In genomic region chr2:216108310-216108966, GRCh38 we compare ENCODE assay signal across 8 cellular contexts. TPM values are rescaled to one million over a fixed set of nuclear protein-coding genes. Genes with fewer than 3 reads are reported as not detected.
DNase-seq lines count a peak whose midpoint lies in the region; ATAC-seq and TF ChIP-seq lines count a peak whose summit lies in the region.

No MANE protein-coding gene starts in this region.

- H3K9me3 ChIP-seq in CD8-positive, alpha-beta memory T cell (ENCODE audit: low read length): no peaks in the 10 kb centered on the region
- H3K9me3 ChIP-seq in neural progenitor cell (ENCODE audit: low read depth): no peaks in the 10 kb centered on the region

- peaks cover 0 to 6% of the 10 kb centered on the region in 2 donors for H3K27me3 Mint-ChIP-seq in CD8-positive, alpha-beta memory T cell
- peaks cover 5% of the 10 kb centered on the region for H3K27me3 Mint-ChIP-seq in neural progenitor cell (ENCODE audit: insufficient read depth, low read depth)

- H3K4me2 ChIP-seq in neural progenitor cell: peak overlapping the region; percentile 75

- peaks cover 51% of the 10 kb centered on the region for H3F3A ChIP-seq in neural progenitor cell (ENCODE audit: low read depth)

- peak overlapping the region; percentile 48 for H2AFZ ChIP-seq in neural progenitor cell (replicated peaks)

- peaks cover 32% of the 10 kb centered on the region for H4K20me1 ChIP-seq in neural progenitor cell (ENCODE audit: low read depth)

- H3K27ac ChIP-seq in CD8-positive, alpha-beta memory T cell (ENCODE audit: low read depth, low read length): peak overlapping the region; percentile 4
- H3K27ac ChIP-seq in dorsolateral prefrontal cortex (peak overlapping the region in 53 of 59 donors; percentile 18 to 96 (median 83)), neural progenitor cell (peak overlapping the region; percentile 88)

- H3K9me3 Mint-ChIP-seq in CD8-positive, alpha-beta memory T cell: no peaks in the 10 kb centered on the region
- H3K9me3 Mint-ChIP-seq in neural progenitor cell: no peaks in the 10 kb centered on the region

- intact Hi-C loops in dorsolateral prefrontal cortex (cut with DNase I) (loop anchor here in 1 of 2 donors (5.0 kb wide), 1 partner anchor 389 kb away; the partner anchor contains the start of gene RPL37A), left colon (cut with DNase I, micrococcal nuclease) (no loop called here)

- no peaks in the 10 kb centered on the region for H3K27me3 ChIP-seq in CD8-positive, alpha-beta memory T cell (ENCODE audit: insufficient read depth, low read length, poor library complexity, severe bottlenecking)
- H3K27me3 ChIP-seq in dorsolateral prefrontal cortex (no peaks in the 10 kb centered on the region), neural progenitor cell (no peaks in the 10 kb centered on the region)

- no peak for TF ChIP-seq CTCF in dorsolateral prefrontal cortex (IDR thresholded peaks at IDR 0.05 in 54 of 56, conservative IDR thresholded peaks at IDR 0.05 in 2 of 56; ENCODE audit: low read depth in 1 of 56, partially characterized antibody in 56 of 56)
- TF ChIP-seq CTCF in neural progenitor cell (IDR thresholded peaks at IDR 0.05): no peak

- peaks cover 29% of the 10 kb centered on the region for H3K36me3 ChIP-seq in CD8-positive, alpha-beta memory T cell (ENCODE audit: insufficient read depth, low read length)
- peaks cover 24% of the 10 kb centered on the region for H3K36me3 ChIP-seq in neural progenitor cell

- H3K4me3 Mint-ChIP-seq in CD8-positive, alpha-beta memory T cell: peak overlapping the region; percentile 98 to 100 (median 100)
- peak overlapping the region; percentile 99 for H3K4me3 Mint-ChIP-seq in neural progenitor cell

- H3K27ac Mint-ChIP-seq in CD8-positive, alpha-beta memory T cell: peak overlapping the region; percentile 98 to 100 (median 100)
- peak overlapping the region; percentile 98 for H3K27ac Mint-ChIP-seq in neural progenitor cell

- POLR2A ChIA-PET in CD8-positive, alpha-beta memory T cell (lab: Charles Lee): interaction anchor here (0.6 to 3.8 kb wide), 4 partner anchors 27 to 92 kb away, joined by 3 to 21 read pairs (median 3); partner anchors contain the start of genes PECR and TMEM169

- peak overlapping the region; percentile 57 for H3K9ac ChIP-seq in neural progenitor cell

- H3K36me3 Mint-ChIP-seq in CD8-positive, alpha-beta memory T cell: peaks cover 4 to 44% (median 15%) of the 10 kb centered on the region in 3 donors
- H3K36me3 Mint-ChIP-seq in neural progenitor cell: peaks cover 17% of the 10 kb centered on the region

- CTCF ChIA-PET in CD8-positive, alpha-beta memory T cell (lab: Charles Lee): interaction anchor here (1.0 to 4.7 kb wide), 6 partner anchors 25 to 85 kb away, joined by 4 to 27 read pairs (median 9); partner anchors contain the start of genes PECR and TMEM169

- DNase-seq in CD8-positive, alpha-beta memory T cell: no peak
- DNase-seq in NCI-H2227 (lab: John Stamatoyannopoulos, UW; ENCODE audit: unreplicated experiment) (peak; percentile 67), dorsolateral prefrontal cortex (no peak), neural progenitor cell (ENCODE audit: low spot score) (peak; percentile 35), left colon (no peak), hippocampal formation (lab: John Stamatoyannopoulos, UW) (no peak), NCI-H128 (lab: John Stamatoyannopoulos, UW; ENCODE audit: unreplicated experiment) (no peak)

- H3K4me3 ChIP-seq in CD8-positive, alpha-beta memory T cell (ENCODE audit: low read length): no peak overlapping the region
- H3K4me3 ChIP-seq in dorsolateral prefrontal cortex (peak overlapping the region; percentile 64 to 100 (median 94)), neural progenitor cell (peak overlapping the region; percentile 93)

- peaks cover 42 to 54% (median 53%) of the 10 kb centered on the region in 3 donors for H3K4me1 Mint-ChIP-seq in CD8-positive, alpha-beta memory T cell
- peaks cover 44% of the 10 kb centered on the region for H3K4me1 Mint-ChIP-seq in neural progenitor cell

- no peak for ATAC-seq in left colon
- no peak for ATAC-seq in GM21526 (IDR thresholded peaks at IDR 0.05; ENCODE audit: low FRiP score, unreplicated experiment)

- peaks cover 44% of the 10 kb centered on the region for H3K79me2 ChIP-seq in neural progenitor cell (ENCODE audit: low read depth)

- peaks cover 42% of the 10 kb centered on the region for H3K4me1 ChIP-seq in CD8-positive, alpha-beta memory T cell (ENCODE audit: insufficient read depth, low read length)
- H3K4me1 ChIP-seq in neural progenitor cell: peaks cover 51% of the 10 kb centered on the region

RNA-seq across cellular contexts. Expression of gene XRCC5, which starts 0.7 kb away (rescaled TPM):
- total RNA-seq in CD8-positive, alpha-beta memory T cell: 100 to 1,000 TPM; 612 to 643 TPM
- polyA plus RNA-seq in CD8-positive, alpha-beta memory T cell: 306 TPM
- total RNA-seq in dorsolateral prefrontal cortex (100 to 1,000 TPM; 119 to 262 (median 192) TPM), neural progenitor cell (ENCODE audit: low replicate concordance) (585 and 807 TPM in 2 replicates), left colon (100 to 1,000 TPM; 163 to 189 TPM)

RNA-seq across cellular contexts. Expression of gene TMEM169, which starts 26.7 kb away (rescaled TPM):
- under 1 TPM; 0.63 to 0.73 TPM for total RNA-seq in CD8-positive, alpha-beta memory T cell
- polyA plus RNA-seq in CD8-positive, alpha-beta memory T cell: 1.1 TPM
- 10 to 100 TPM in 57 of 120 experiments, 1 to 10 TPM in 63; 3.1 to 15.6 (median 9.6) TPM for total RNA-seq in dorsolateral prefrontal cortex
- 17.9 and 19.6 TPM in 2 replicates for total RNA-seq in neural progenitor cell (ENCODE audit: low replicate concordance)
- total RNA-seq in left colon: under 1 TPM; 0.22 to 0.37 TPM

RNA-seq across cellular contexts. Expression of gene PECR, which starts 26.8 kb away (rescaled TPM):
- 10 to 100 TPM; 10.5 to 12.6 TPM for total RNA-seq in CD8-positive, alpha-beta memory T cell
- 24.4 TPM for polyA plus RNA-seq in CD8-positive, alpha-beta memory T cell
- total RNA-seq in dorsolateral prefrontal cortex (10 to 100 TPM in 119 of 120 experiments, 1 to 10 TPM in 1; 8.9 to 25.8 (median 16.2) TPM), neural progenitor cell (ENCODE audit: low replicate concordance) (14.8 and 21.2 TPM in 2 replicates), left colon (10 to 100 TPM; 20.2 to 26.6 TPM)

Comparison
In these comparisons a context has a peak if more than half of its experiments do, and no peak if none do; other contexts are left out.
1. DNase-seq: peak in NCI-H2227 (single experiment) and neural progenitor cell (single experiment); none in CD8-positive, alpha-beta memory T cell (0 of 5), dorsolateral prefrontal cortex (0 of 10), left colon (0 of 2), hippocampal formation (0 of 2) and NCI-H128 (single experiment).
2. H3K27ac ChIP-seq: peak in every context shown above with its lines; median percentile 88 in neural progenitor cell; 83 in dorsolateral prefrontal cortex; 4 in CD8-positive, alpha-beta memory T cell.